ENCODE assay signal across 21 cellular contexts in genomic region chr10:62025134-62025794, GRCh38.
DNase-seq lines count a peak whose midpoint lies in the region; ATAC-seq and TF ChIP-seq lines count a peak whose summit lies in the region.
"Had no signal": no experiment of that assay in that cellular context is flagged by ENCODE, and none has a peak within 500 bp of the region (broad histone marks: within the 10 kb centered on the region; RNA-seq: fewer than 3 reads in every experiment).

No MANE protein-coding gene starts in this region.

- H3K9ac ChIP-seq in neuronal stem cell (ENCODE audit: low read depth, low read length, poor library complexity) = no peak overlapping the region
- H3K9ac ChIP-seq: KMS-11 had no signal

- H3K4me1 ChIP-seq in RWPE2 (ENCODE audit: insufficient read depth, poor library complexity, severe bottlenecking) = peaks cover 64% of the 10 kb centered on the region
- peaks cover 51% of the 10 kb centered on the region for H3K4me1 ChIP-seq in foreskin keratinocyte
- peaks cover 0 to 2% of the 10 kb centered on the region in 2 donors for H3K4me1 ChIP-seq in neuronal stem cell (ENCODE audit: control insufficient read depth in 2 of 2, insufficient read depth in 1 of 2, low read depth in 1 of 2, low read length in 2 of 2)

- DNase-seq in activated naive CD4-positive, alpha-beta T cell treated with anti-CD3 and anti-CD28 coated beads for 36 hours = no peak
- DNase-seq in RWPE2 (ENCODE audit: low spot score) (no peak), foreskin keratinocyte (peak in 1 of 2 donors; percentile 26), neuronal stem cell (ENCODE audit: low spot score) (no peak)
- DNase-seq in activated naive CD4-positive, alpha-beta T cell treated with anti-CD3 and anti-CD28 coated beads, Interleukin-2, amount 10 ng/mL, durations not matched to agents 7 days and 5 days = no peak
- DNase-seq: activated CD4-positive, CD25-positive, alpha-beta regulatory T cell treated with anti-CD3 and anti-CD28 coated beads, Interleukin-2, amount 50 U/mL, for 72 hours; activated CD8-positive, alpha-beta memory T cell treated with anti-CD3 and anti-CD28 coated beads, Interleukin-2, amount 10 ng/mL, durations not matched to agents 7 days and 5 days; activated gamma-delta T cell treated with Interleukin-2 at 50 U/mL for 16 hours; foreskin fibroblast; left colon; NCI-H1105 treated with DMSO at 0.1 percent for 48 hours; NCI-H774; sigmoid colon; stimulated activated CD4-positive, alpha-beta T cell treated with anti-CD3 and anti-CD28 coated beads, Interleukin-2, amount 100 ng/mL, for 24 hours; stomach; upper lobe of right lung had no signal

- intact Hi-C loops in activated naive CD4-positive, alpha-beta T cell treated with anti-CD3 and anti-CD28 coated beads for 36 hours (cut with micrococcal nuclease) = loop anchor here (10.0 kb wide), 1 partner anchor 970 kb away; no protein-coding TSS in a partner anchor

- H2BK12ac ChIP-seq in neuronal stem cell (ENCODE audit: low read length) = no peak overlapping the region

- H3K4me2 ChIP-seq in neuronal stem cell (ENCODE audit: insufficient read depth, low read length, poor library complexity, severe bottlenecking) = no peak overlapping the region
- H3K4me2 ChIP-seq: KMS-11 had no signal

- no peak overlapping the region for H4K91ac ChIP-seq in neuronal stem cell (ENCODE audit: low read depth, low read length, poor library complexity)

- no peaks in the 10 kb centered on the region for H3K79me1 ChIP-seq in neuronal stem cell (ENCODE audit: low read depth, low read length)

- peaks cover 5% of the 10 kb centered on the region for H3K9me3 Mint-ChIP-seq in activated naive CD4-positive, alpha-beta T cell treated with anti-CD3 and anti-CD28 coated beads, Interleukin-2, amount 50 U/mL, for 24 hours
- H3K9me3 Mint-ChIP-seq in activated naive CD4-positive, alpha-beta T cell treated with anti-CD3 and anti-CD28 coated beads for 36 hours = peaks cover 7% of the 10 kb centered on the region
- H3K9me3 Mint-ChIP-seq in stimulated activated memory B cell treated with anti-CD40 and anti-IgM and Interleukin-4, amounts not matched to agents 10 μg/mL and 1 μg/mL and 100 μg/mL, for 72 hours = peaks cover 4% of the 10 kb centered on the region
- H3K9me3 Mint-ChIP-seq in activated naive CD4-positive, alpha-beta T cell treated with anti-CD3 and anti-CD28 coated beads, Interleukin-2, amount 10 ng/mL, durations not matched to agents 7 days and 5 days = peaks cover 3% of the 10 kb centered on the region

- TF ChIP-seq CTCF in RWPE2 (IDR thresholded peaks at IDR 0.05; ENCODE audit: poor library complexity, severe bottlenecking) (no peak), foreskin keratinocyte (conservative IDR thresholded peaks at IDR 0.05) (no peak)

- H3K14ac ChIP-seq in neuronal stem cell (ENCODE audit: low read length) = no peak overlapping the region

- peak overlapping the region; percentile 76 for H3K27ac Mint-ChIP-seq in activated naive CD4-positive, alpha-beta T cell treated with anti-CD3 and anti-CD28 coated beads, Interleukin-2, amount 50 U/mL, for 24 hours
- H3K27ac Mint-ChIP-seq in activated naive CD4-positive, alpha-beta T cell treated with anti-CD3 and anti-CD28 coated beads for 36 hours = no peak overlapping the region
- peak overlapping the region; percentile 99 for H3K27ac Mint-ChIP-seq in stimulated activated memory B cell treated with anti-CD40 and anti-IgM and Interleukin-4, amounts not matched to agents 10 μg/mL and 1 μg/mL and 100 μg/mL, for 72 hours
- H3K27ac Mint-ChIP-seq in activated naive CD4-positive, alpha-beta T cell treated with anti-CD3 and anti-CD28 coated beads, Interleukin-2, amount 10 ng/mL, durations not matched to agents 7 days and 5 days = no peak overlapping the region
- H3K27ac Mint-ChIP-seq: activated CD8-positive, alpha-beta memory T cell treated with anti-CD3 and anti-CD28 coated beads, Interleukin-2, amount 10 ng/mL, durations not matched to agents 7 days and 5 days had no signal

- peaks cover 91% of the 10 kb centered on the region for H3K4me1 Mint-ChIP-seq in activated naive CD4-positive, alpha-beta T cell treated with anti-CD3 and anti-CD28 coated beads, Interleukin-2, amount 50 U/mL, for 24 hours
- H3K4me1 Mint-ChIP-seq in activated naive CD4-positive, alpha-beta T cell treated with anti-CD3 and anti-CD28 coated beads for 36 hours (ENCODE audit: low read depth) = peaks cover 89% of the 10 kb centered on the region
- H3K4me1 Mint-ChIP-seq in stimulated activated memory B cell treated with anti-CD40 and anti-IgM and Interleukin-4, amounts not matched to agents 10 μg/mL and 1 μg/mL and 100 μg/mL, for 72 hours = peaks cover 84% of the 10 kb centered on the region
- H3K4me1 Mint-ChIP-seq in activated naive CD4-positive, alpha-beta T cell treated with anti-CD3 and anti-CD28 coated beads, Interleukin-2, amount 10 ng/mL, durations not matched to agents 7 days and 5 days = peaks cover 68% of the 10 kb centered on the region

- no peaks in the 10 kb centered on the region for H3K27me3 ChIP-seq in RWPE2 (ENCODE audit: insufficient read depth, poor library complexity, severe bottlenecking)
- no peaks in the 10 kb centered on the region for H3K27me3 ChIP-seq in foreskin keratinocyte
- no peaks in the 10 kb centered on the region for H3K27me3 ChIP-seq in neuronal stem cell (ENCODE audit: control insufficient read depth in 3 of 3, insufficient read depth in 3 of 3, low read depth in 1 of 3, low read length in 3 of 3)
- H3K27me3 ChIP-seq: sigmoid colon, stomach, upper lobe of right lung had no signal

- H3K36me3 ChIP-seq in RWPE2 (ENCODE audit: low read depth) (no peaks in the 10 kb centered on the region; the same call in 1 of the 2 replicates), neuronal stem cell (replicated peaks in 1 of 2; ENCODE audit: control insufficient read depth in 2 of 2, insufficient read depth in 2 of 2, low read length in 2 of 2) (no peaks in the 10 kb centered on the region)
- H3K36me3 ChIP-seq: sigmoid colon, stomach, upper lobe of right lung had no signal

- peak overlapping the region; percentile 94 for H3K27ac ChIP-seq in RWPE2 (ENCODE audit: poor library complexity, severe bottlenecking)
- H3K27ac ChIP-seq in foreskin keratinocyte = peak overlapping the region; percentile 65
- no peak overlapping the region for H3K27ac ChIP-seq in neuronal stem cell (replicated peaks; ENCODE audit: low read length)
- H3K27ac ChIP-seq: KMS-11, sigmoid colon, upper lobe of right lung had no signal

- no peaks in the 10 kb centered on the region for H3K9me3 ChIP-seq in RWPE2 (ENCODE audit: severe bottlenecking)
- H3K9me3 ChIP-seq in neuronal stem cell (replicated peaks in 1 of 2; ENCODE audit: control insufficient read depth in 2 of 2, insufficient read depth in 1 of 2, low read depth in 1 of 2, low read length in 2 of 2) = no peaks in the 10 kb centered on the region
- H3K9me3 ChIP-seq: sigmoid colon, stomach, upper lobe of right lung had no signal

- no peaks in the 10 kb centered on the region for H3K27me3 Mint-ChIP-seq in activated naive CD4-positive, alpha-beta T cell treated with anti-CD3 and anti-CD28 coated beads, Interleukin-2, amount 50 U/mL, for 24 hours
- no peaks in the 10 kb centered on the region for H3K27me3 Mint-ChIP-seq in activated naive CD4-positive, alpha-beta T cell treated with anti-CD3 and anti-CD28 coated beads for 36 hours (ENCODE audit: low read depth)
- H3K27me3 Mint-ChIP-seq in stimulated activated memory B cell treated with anti-CD40 and anti-IgM and Interleukin-4, amounts not matched to agents 10 μg/mL and 1 μg/mL and 100 μg/mL, for 72 hours = no peaks in the 10 kb centered on the region
- H3K27me3 Mint-ChIP-seq in activated naive CD4-positive, alpha-beta T cell treated with anti-CD3 and anti-CD28 coated beads, Interleukin-2, amount 10 ng/mL, durations not matched to agents 7 days and 5 days = no peaks in the 10 kb centered on the region
- H3K27me3 Mint-ChIP-seq: activated CD8-positive, alpha-beta memory T cell treated with anti-CD3 and anti-CD28 coated beads, Interleukin-2, amount 10 ng/mL, durations not matched to agents 7 days and 5 days had no signal

- peaks cover 26% of the 10 kb centered on the region for H3K36me3 Mint-ChIP-seq in activated naive CD4-positive, alpha-beta T cell treated with anti-CD3 and anti-CD28 coated beads, Interleukin-2, amount 50 U/mL, for 24 hours
- peaks cover 71% of the 10 kb centered on the region for H3K36me3 Mint-ChIP-seq in activated naive CD4-positive, alpha-beta T cell treated with anti-CD3 and anti-CD28 coated beads for 36 hours (ENCODE audit: low read depth)
- peaks cover 70% of the 10 kb centered on the region for H3K36me3 Mint-ChIP-seq in stimulated activated memory B cell treated with anti-CD40 and anti-IgM and Interleukin-4, amounts not matched to agents 10 μg/mL and 1 μg/mL and 100 μg/mL, for 72 hours
- H3K36me3 Mint-ChIP-seq in activated naive CD4-positive, alpha-beta T cell treated with anti-CD3 and anti-CD28 coated beads, Interleukin-2, amount 10 ng/mL, durations not matched to agents 7 days and 5 days = peaks cover 57% of the 10 kb centered on the region

- no peak overlapping the region for H3K23ac ChIP-seq in neuronal stem cell (ENCODE audit: low read depth, low read length, poor library complexity)

- CTCF ChIA-PET in activated naive CD4-positive, alpha-beta T cell treated with anti-CD3 and anti-CD28 coated beads for 36 hours (lab: Charles Lee) = interaction anchor here (0.6 to 2.4 kb wide), 9 partner anchors 22 to 274 kb away, joined by 3 to 11 read pairs (median 4); no protein-coding TSS in a partner anchor
- CTCF ChIA-PET in activated naive CD4-positive, alpha-beta T cell treated with anti-CD3 and anti-CD28 coated beads, Interleukin-2, amount 10 ng/mL, durations not matched to agents 7 days and 5 days (lab: Charles Lee) = interaction anchor here (0.6 to 0.7 kb wide), 2 partner anchors 13 to 14 kb away, joined by 4 read pairs; no protein-coding TSS in a partner anchor

- no CpG with 5 or more reads among the region's 4 CpGs for WGBS in neuronal stem cell (ENCODE audit: extremely low coverage in 2 of 2, insufficient read length in 2 of 2, insufficient replicate concordance in 1 of 2), 2 donors

- H2BK120ac ChIP-seq in neuronal stem cell (ENCODE audit: low read depth, low read length) = no peak overlapping the region

- H2BK15ac ChIP-seq in neuronal stem cell (ENCODE audit: low read length) = no peak overlapping the region

- no peak overlapping the region for H2AK5ac ChIP-seq in neuronal stem cell (ENCODE audit: low read depth, low read length)

- H3K18ac ChIP-seq in neuronal stem cell (ENCODE audit: low read length) = no peak overlapping the region

- peak overlapping the region; percentile 23 for H3K4me3 Mint-ChIP-seq in activated naive CD4-positive, alpha-beta T cell treated with anti-CD3 and anti-CD28 coated beads, Interleukin-2, amount 50 U/mL, for 24 hours
- no peak overlapping the region for H3K4me3 Mint-ChIP-seq in activated naive CD4-positive, alpha-beta T cell treated with anti-CD3 and anti-CD28 coated beads for 36 hours
- H3K4me3 Mint-ChIP-seq in stimulated activated memory B cell treated with anti-CD40 and anti-IgM and Interleukin-4, amounts not matched to agents 10 μg/mL and 1 μg/mL and 100 μg/mL, for 72 hours = no peak overlapping the region
- no peak overlapping the region for H3K4me3 Mint-ChIP-seq in activated naive CD4-positive, alpha-beta T cell treated with anti-CD3 and anti-CD28 coated beads, Interleukin-2, amount 10 ng/mL, durations not matched to agents 7 days and 5 days
- H3K4me3 Mint-ChIP-seq: activated CD8-positive, alpha-beta memory T cell treated with anti-CD3 and anti-CD28 coated beads, Interleukin-2, amount 10 ng/mL, durations not matched to agents 7 days and 5 days had no signal

- no peak overlapping the region for H2AFZ ChIP-seq in neuronal stem cell (ENCODE audit: low read length)

- H2BK5ac ChIP-seq in neuronal stem cell (ENCODE audit: low read length) = no peak overlapping the region

- H3K4me3 ChIP-seq in RWPE2 (ENCODE audit: severe bottlenecking) = no peak overlapping the region
- H3K4me3 ChIP-seq in neuronal stem cell (ENCODE audit: low read length in 2 of 2) = no peak overlapping the region
- H3K4me3 ChIP-seq: sigmoid colon, stomach, upper lobe of right lung had no signal

- no peak overlapping the region for H4K8ac ChIP-seq in neuronal stem cell (ENCODE audit: low read depth, low read length)

- no peak overlapping the region for H3K4ac ChIP-seq in neuronal stem cell (ENCODE audit: low read length)

- ATAC-seq in RWPE2 (ENCODE audit: low read depth) (no peak), foreskin keratinocyte (no peak), GM21576 (IDR thresholded peaks at IDR 0.05; ENCODE audit: unreplicated experiment) (no peak)
- no peak for ATAC-seq in stimulated activated memory B cell treated with anti-CD40 and anti-IgM and Interleukin-4, amounts not matched to agents 10 μg/mL and 1 μg/mL and 100 μg/mL, for 72 hours
- ATAC-seq: activated CD8-positive, alpha-beta memory T cell treated with anti-CD3 and anti-CD28 coated beads, Interleukin-2, amount 10 ng/mL, durations not matched to agents 7 days and 5 days; Panc1; upper lobe of right lung had no signal

Comparison
In these comparisons a context has a peak if more than half of its experiments do, and no peak if none do; other contexts are left out.
1. H3K27ac Mint-ChIP-seq: peak in activated naive CD4-positive, alpha-beta T cell treated with anti-CD3 and anti-CD28 coated beads, Interleukin-2, amount 50 U/mL, for 24 hours (single experiment) and stimulated activated memory B cell treated with anti-CD40 and anti-IgM and Interleukin-4, amounts not matched to agents 10 μg/mL and 1 μg/mL and 100 μg/mL, for 72 hours (single experiment); none in activated naive CD4-positive, alpha-beta T cell treated with anti-CD3 and anti-CD28 coated beads for 36 hours (single experiment) and activated naive CD4-positive, alpha-beta T cell treated with anti-CD3 and anti-CD28 coated beads, Interleukin-2, amount 10 ng/mL, durations not matched to agents 7 days and 5 days (single experiment).